In the genomic region with DNA sequence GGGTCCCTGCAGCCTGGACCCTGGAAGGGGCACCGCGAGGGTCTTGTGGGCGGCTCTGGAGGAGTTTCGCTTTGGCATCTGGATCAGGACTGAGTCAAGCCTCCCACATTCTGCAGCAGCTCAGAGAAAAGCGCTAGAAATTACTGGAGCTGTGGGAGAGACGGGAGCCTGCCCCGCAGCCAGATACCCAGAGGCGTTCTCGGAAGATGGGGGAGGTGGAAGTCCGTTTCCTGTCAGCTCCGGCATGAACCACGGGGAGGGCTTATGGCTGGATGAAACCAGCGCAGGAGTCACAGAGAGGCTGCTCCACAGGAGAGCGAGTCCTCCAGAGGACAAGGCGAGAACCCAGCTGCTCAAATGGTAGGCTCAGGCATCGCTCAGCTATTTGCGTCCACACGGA, we compare ENCODE assay signal across 15 cellular contexts.
DNase-seq lines count a peak whose midpoint lies in the region; ATAC-seq, FAIRE-seq and TF ChIP-seq lines count a peak whose summit lies in the region.
"Had no signal": no experiment of that assay in that cellular context is flagged by ENCODE, and none has a peak within 500 bp of the region (broad histone marks: within the 10 kb centered on the region; RNA-seq: fewer than 3 reads in every experiment).

No MANE protein-coding gene starts in this region.

- H3K9me3 Mint-ChIP-seq in osteocyte (ENCODE audit: unreplicated experiment), result no peaks in the 10 kb centered on the region

- no peak for TF ChIP-seq EP300 in H1 (IDR thresholded peaks at IDR 0.05; ENCODE audit: borderline replicate concordance in 1 of 2, low read depth in 2 of 2, low read length in 2 of 2)

- H3K4me3 ChIP-seq in H1 (ENCODE audit: extremely low read depth in 1 of 4, insufficient read depth in 2 of 4, low read depth in 3 of 4, low read length in 4 of 4), result no peak overlapping the region
- no peak overlapping the region for H3K4me3 ChIP-seq in lower lobe of right lung
- no peak overlapping the region for H3K4me3 ChIP-seq in thyroid gland (replicated peaks in 1 of 3)
- H3K4me3 ChIP-seq: BLaER1 treated with 17β-estradiol and CSF1 and Interleukin-3, amounts not matched to agents 10 nM and 100 nM; Peyer's patch had no signal

- H3K79me1 ChIP-seq in H1 (ENCODE audit: low read depth, low read length), result no peaks in the 10 kb centered on the region

- H3K4me1 ChIP-seq in H1 (replicated peaks in 1 of 4; ENCODE audit: control insufficient read depth in 3 of 4, insufficient read depth in 4 of 4, low read length in 3 of 4) (peaks cover 0 to 4% (median 2%) of the 10 kb centered on the region in 4 experiments; a peak in 3 of 7 replicates), lower lobe of right lung (no peaks in the 10 kb centered on the region), thyroid gland (no peaks in the 10 kb centered on the region)
- H3K4me1 ChIP-seq: BLaER1 treated with 17β-estradiol and CSF1 and Interleukin-3, amounts not matched to agents 10 nM and 100 nM had no signal

- H3K27me3 Mint-ChIP-seq in osteocyte (ENCODE audit: unreplicated experiment), result peaks cover 6% of the 10 kb centered on the region

- TF ChIP-seq RAD21 in H1 (IDR thresholded peaks at IDR 0.05 in 1 of 2, conservative IDR thresholded peaks at IDR 0.05 in 1 of 2; ENCODE audit: low read depth in 2 of 2, low read length in 2 of 2), result no peak

- no peak overlapping the region for H4K5ac ChIP-seq in H1 (ENCODE audit: insufficient read length, low read depth, low read length)

- H3K27me3 ChIP-seq in H1 (replicated peaks in 1 of 4; ENCODE audit: control insufficient read depth in 3 of 4, extremely low read depth in 1 of 4, insufficient read depth in 3 of 4, low read length in 3 of 4) (no peaks in the 10 kb centered on the region), lower lobe of right lung (ENCODE audit: low read depth) (peaks cover 18% of the 10 kb centered on the region), thyroid gland (peaks cover 3% of the 10 kb centered on the region)
- H3K27me3 ChIP-seq: BLaER1 treated with 17β-estradiol and CSF1 and Interleukin-3, amounts not matched to agents 10 nM and 100 nM; Peyer's patch had no signal

- POLR2A ChIA-PET in H1 (lab: Charles Lee; ENCODE audit: partially characterized antibody), result interaction anchor here (1.3 kb wide), 1 partner anchor 9 kb away, joined by 6 read pairs; no protein-coding TSS in a partner anchor

- no peak for FAIRE-seq in H1 (lab: Jason Lieb, UNC)
- FAIRE-seq: HTR-8/SVneo had no signal

- H4K91ac ChIP-seq in H1 (replicated peaks; ENCODE audit: insufficient read length, low read length), result no peak overlapping the region

- 97% methylated on average over 16 of the region's 18 CpGs; no CpG with 5 or more reads in 1 of the 2 experiments for WGBS in H1 (ENCODE audit: extremely low coverage in 1 of 2, insufficient coverage in 1 of 2, insufficient read length in 1 of 2, insufficient replicate concordance in 2 of 2, low coverage in 1 of 2, low lambda C conversion rate in 2 of 2, missing lambda C conversion rate in 1 of 2), 2 experiments
- 75 to 87% methylated on average over 10 to 18 of the region's 18 CpGs for WGBS in thyroid gland, 2 donors

- TF ChIP-seq CTCF in H1 (IDR thresholded peaks at IDR 0.05; ENCODE audit: control extremely low read depth in 1 of 3, insufficient read depth in 1 of 3, low read depth in 1 of 3, low read length in 3 of 3) (no peak), lower lobe of right lung (IDR thresholded peaks at IDR 0.05) (no peak), osteocyte (IDR thresholded peaks at IDR 0.05) (no peak), thyroid gland (IDR thresholded peaks at IDR 0.05) (no peak)

- H3K4ac ChIP-seq in H1 (replicated peaks; ENCODE audit: insufficient read length, low read depth, low read length), result no peak overlapping the region

- no peak overlapping the region for H3K14ac ChIP-seq in H1 (ENCODE audit: insufficient read length)

- H2AFZ ChIP-seq in H1 (ENCODE audit: low read length), result no peak overlapping the region

- H2BK120ac ChIP-seq in H1 (replicated peaks; ENCODE audit: low read depth, low read length), result no peak overlapping the region

- H2BK12ac ChIP-seq in H1 (ENCODE audit: low read depth, low read length), result 0 out of 2 replicates have a peak overlapping the region, but pooled peaks have one; percentile 35

- no peak overlapping the region for H3K9ac ChIP-seq in H1 (replicated peaks in 1 of 4; ENCODE audit: extremely low read depth in 1 of 4, low read depth in 3 of 4, low read length in 3 of 4)
- H3K9ac ChIP-seq: BLaER1 treated with 17β-estradiol and CSF1 and Interleukin-3, amounts not matched to agents 10 nM and 100 nM; SK-N-SH had no signal

- H3K27ac Mint-ChIP-seq in osteocyte (ENCODE audit: unreplicated experiment), result no peak overlapping the region

- ATAC-seq in GM18858 (IDR thresholded peaks at IDR 0.05; ENCODE audit: unreplicated experiment) (no peak), lower lobe of right lung (no peak)

- no peak overlapping the region for H2BK20ac ChIP-seq in H1 (ENCODE audit: low read length)

- H3K18ac ChIP-seq in H1 (ENCODE audit: extremely low read depth, low read length), result 0 out of 2 replicates have a peak overlapping the region, but pooled peaks have one; percentile 27

- no peak overlapping the region for H3K4me3 Mint-ChIP-seq in osteocyte (ENCODE audit: unreplicated experiment)

- no peak overlapping the region for H2AK5ac ChIP-seq in H1 (ENCODE audit: low read depth, low read length)

- no peaks in the 10 kb centered on the region for H3K79me2 ChIP-seq in H1 (ENCODE audit: control insufficient read depth in 1 of 2, insufficient read depth in 2 of 2, low read length in 2 of 2)

- no peaks in the 10 kb centered on the region for H3K4me1 Mint-ChIP-seq in osteocyte (ENCODE audit: unreplicated experiment)

- no peak overlapping the region for H2BK15ac ChIP-seq in H1 (ENCODE audit: low read length)

- no peak overlapping the region for H4K8ac ChIP-seq in H1 (ENCODE audit: extremely low read depth, insufficient read depth, low read length)

- no peaks in the 10 kb centered on the region for H4K20me1 ChIP-seq in H1 (replicated peaks in 1 of 2; ENCODE audit: control insufficient read depth in 1 of 2, insufficient read depth in 2 of 2, low read length in 2 of 2)
- H4K20me1 ChIP-seq: BLaER1 treated with 17β-estradiol and CSF1 and Interleukin-3, amounts not matched to agents 10 nM and 100 nM had no signal

- no peak for TF ChIP-seq POLR2A in H1 (IDR thresholded peaks at IDR 0.05; ENCODE audit: control extremely low read depth in 1 of 2, low read depth in 2 of 2, low read length in 2 of 2)
- TF ChIP-seq POLR2A in thyroid gland (IDR thresholded peaks at IDR 0.05), result no peak

- H3K27ac ChIP-seq in H1 (ENCODE audit: low read depth, low read length) (no peak overlapping the region), lower lobe of right lung (no peak overlapping the region), thyroid gland (no peak overlapping the region)
- H3K27ac ChIP-seq: BLaER1 treated with 17β-estradiol and CSF1 and Interleukin-3, amounts not matched to agents 10 nM and 100 nM; Peyer's patch had no signal

- no peak overlapping the region for H2BK5ac ChIP-seq in H1 (ENCODE audit: low read depth, low read length)

- no peak overlapping the region for H3K23ac ChIP-seq in H1 (ENCODE audit: insufficient read length)

- no peaks in the 10 kb centered on the region for H3K23me2 ChIP-seq in H1 (ENCODE audit: low read depth, low read length)

- intact Hi-C loops in lower lobe of right lung (cut with DNase I) (no loop called here), thyroid gland (cut with DNase I) (no loop called here)

- H3K36me3 Mint-ChIP-seq in osteocyte (ENCODE audit: unreplicated experiment), result no peaks in the 10 kb centered on the region

- no peak overlapping the region for H3K4me2 ChIP-seq in H1 (ENCODE audit: insufficient read depth in 1 of 2, low read depth in 2 of 2, low read length in 2 of 2)
- H3K4me2 ChIP-seq: BLaER1 treated with 17β-estradiol and CSF1 and Interleukin-3, amounts not matched to agents 10 nM and 100 nM; SK-N-SH had no signal

- no peak overlapping the region for H3K56ac ChIP-seq in H1 (replicated peaks; ENCODE audit: insufficient read length, low read depth, low read length)

- CTCF ChIA-PET in H1 (lab: Charles Lee; ENCODE audit: partially characterized antibody), result interaction anchor here (0.7 to 6.8 kb wide), 6 partner anchors 11 to 71 kb away, joined by 3 to 102 read pairs (median 7); no protein-coding TSS in a partner anchor

- H3K36me3 ChIP-seq in H1 (ENCODE audit: control insufficient read depth in 2 of 4, insufficient read depth in 4 of 4, low read length in 3 of 4), result no peaks in the 10 kb centered on the region
- H3K36me3 ChIP-seq in lower lobe of right lung, result no peaks in the 10 kb centered on the region
- H3K36me3 ChIP-seq in thyroid gland, result no peaks in the 10 kb centered on the region
- H3K36me3 ChIP-seq: BLaER1 treated with 17β-estradiol and CSF1 and Interleukin-3, amounts not matched to agents 10 nM and 100 nM; Peyer's patch had no signal

- DNase-seq in NCI-H1417 (lab: John Stamatoyannopoulos, UW) (peak in 2 of 3 experiments; percentile 13 to 20), NCI-H1417 treated with DMSO at 0.1 percent for 48 hours (lab: John Stamatoyannopoulos, UW) (no peak), H1 (ENCODE audit: low read depth in 1 of 2, low spot score in 2 of 2) (no peak), occipital lobe (lab: John Stamatoyannopoulos, UW) (peak; percentile 63), lower lobe of right lung (no peak), osteocyte (ENCODE audit: extremely low spot score, unreplicated experiment) (no peak), thyroid gland (no peak)
- DNase-seq: 8988T, NCI-H1694 treated with DMSO at 0.1 percent for 48 hours, Peyer's patch, Right ventricle myocardium superior, SK-N-SH had no signal

- H3K9me3 ChIP-seq in H1 (ENCODE audit: insufficient read depth in 2 of 2, low read depth in 1 of 2, low read length in 1 of 2) (no peaks in the 10 kb centered on the region), lower lobe of right lung (no peaks in the 10 kb centered on the region), thyroid gland (no peaks in the 10 kb centered on the region)
- H3K9me3 ChIP-seq: BLaER1 treated with 17β-estradiol and CSF1 and Interleukin-3, amounts not matched to agents 10 nM and 100 nM; Peyer's patch; SK-N-SH had no signal

TF ChIP-seq in H1, 55 proteins besides CTCF, POLR2A, EP300 and RAD21 (continues in another document):
- TF ChIP-seq NANOG (IDR thresholded peaks at IDR 0.05; ENCODE audit: insufficient read depth, low read depth, low read length, poor library complexity, severe bottlenecking) (no peak), POLR2AphosphoS5 (IDR thresholded peaks at IDR 0.05; ENCODE audit: low read depth, low read length) (no peak), CREB1 (IDR thresholded peaks at IDR 0.05) (no peak), CTBP2 (IDR thresholded peaks at IDR 0.05; ENCODE audit: borderline replicate concordance, insufficient read depth, insufficient read length, low read length) (no peak)

Comparison
In these comparisons a context has a peak if more than half of its experiments do, and no peak if none do; other contexts are left out.
1. DNase-seq: peak in NCI-H1417 (2 of 3) and occipital lobe (single experiment); none in NCI-H1417 treated with DMSO at 0.1 percent for 48 hours (single experiment), H1 (0 of 2), lower lobe of right lung (single experiment), osteocyte (single experiment) and thyroid gland (0 of 2).